Comparison of ENCODE assay signal across 8 cellular contexts in the genomic region with DNA sequence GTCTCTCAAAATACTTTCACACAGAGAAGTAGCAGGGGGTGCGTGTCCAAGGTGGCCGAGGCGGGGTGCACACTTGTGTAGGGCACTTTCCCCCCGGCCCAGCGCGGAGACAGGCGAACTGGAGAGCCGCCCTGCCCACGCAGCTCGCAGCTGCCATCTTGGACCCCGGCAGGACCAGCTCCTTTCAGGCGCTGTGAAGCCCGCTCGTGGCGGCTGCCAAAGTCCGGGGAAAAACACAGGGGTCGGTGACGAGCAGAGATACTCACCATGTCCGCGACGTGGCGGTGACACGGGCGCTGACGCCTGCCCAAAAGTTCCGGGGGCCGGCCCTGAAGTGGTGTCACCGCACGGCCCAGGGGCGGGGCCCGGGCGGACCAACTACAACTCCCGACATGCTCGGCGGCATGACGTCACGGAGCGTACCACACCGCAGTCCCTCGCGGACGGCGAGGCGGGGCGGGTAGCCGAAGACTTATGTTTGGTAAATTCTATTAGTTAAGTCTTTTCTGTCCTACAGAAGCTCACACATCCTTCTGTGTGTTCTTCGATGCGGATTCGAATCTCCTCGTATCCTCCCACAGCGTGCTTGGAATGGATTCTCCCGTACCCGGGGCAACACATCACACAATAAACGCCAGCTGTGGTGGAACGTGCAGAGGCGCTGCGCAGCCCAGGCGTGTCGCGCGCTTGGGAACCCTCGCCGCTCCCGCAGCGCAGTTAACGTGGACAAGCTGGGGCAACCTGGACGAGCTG. TPM values are rescaled to one million over a fixed set of nuclear protein-coding genes. Genes with fewer than 3 reads are reported as not detected.
DNase-seq lines count a peak whose midpoint lies in the region; ATAC-seq and TF ChIP-seq lines count a peak whose summit lies in the region.

A gene with protein sequence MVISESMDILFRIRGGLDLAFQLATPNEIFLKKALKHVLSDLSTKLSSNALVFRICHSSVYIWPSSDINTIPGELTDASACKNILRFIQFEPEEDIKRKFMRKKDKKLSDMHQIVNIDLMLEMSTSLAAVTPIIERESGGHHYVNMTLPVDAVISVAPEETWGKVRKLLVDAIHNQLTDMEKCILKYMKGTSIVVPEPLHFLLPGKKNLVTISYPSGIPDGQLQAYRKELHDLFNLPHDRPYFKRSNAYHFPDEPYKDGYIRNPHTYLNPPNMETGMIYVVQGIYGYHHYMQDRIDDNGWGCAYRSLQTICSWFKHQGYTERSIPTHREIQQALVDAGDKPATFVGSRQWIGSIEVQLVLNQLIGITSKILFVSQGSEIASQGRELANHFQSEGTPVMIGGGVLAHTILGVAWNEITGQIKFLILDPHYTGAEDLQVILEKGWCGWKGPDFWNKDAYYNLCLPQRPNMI (minus strand): TSS at position 365 of the 753 bp plus-strand sequence. CDS start 96 bp downstream, at position 269.

- TF ChIP-seq CTCF in choroid plexus epithelial cell (conservative IDR thresholded peaks at IDR 0.05; ENCODE audit: low read depth, low read length) = no peak
- no peak for TF ChIP-seq CTCF in kidney epithelial cell (IDR thresholded peaks at IDR 0.05; ENCODE audit: insufficient read depth, low read length, poor library complexity, severe bottlenecking)

- ATAC-seq in HG03378 (IDR thresholded peaks at IDR 0.05; ENCODE audit: unreplicated experiment) = peak; percentile 95
- peak; percentile 91 for ATAC-seq in activated CD4-positive, alpha-beta T cell treated with anti-CD3 and anti-CD28 coated beads for 36 hours

- peak within 1 kb of the TSS; percentile 94 for H3K4me3 ChIP-seq in choroid plexus epithelial cell (ENCODE audit: low read depth, low read length)
- peak within 1 kb of the TSS; percentile 78 for H3K4me3 ChIP-seq in kidney epithelial cell (ENCODE audit: low read depth, low read length)

- H3K4me1 Mint-ChIP-seq in activated CD4-positive, alpha-beta T cell treated with anti-CD3 and anti-CD28 coated beads for 36 hours = peaks cover 30% of the 10 kb centered on the region

- CTCF ChIA-PET in activated CD4-positive, alpha-beta T cell treated with anti-CD3 and anti-CD28 coated beads for 36 hours (lab: Charles Lee) = interaction anchor here (0.6 to 2.1 kb wide), 8 partner anchors 10 to 965 kb away, joined by 3 to 8 read pairs (median 4); a partner anchor contains a TSS

- H3K9me3 Mint-ChIP-seq in activated CD4-positive, alpha-beta T cell treated with anti-CD3 and anti-CD28 coated beads for 36 hours (ENCODE audit: low read depth) = no peaks in the 10 kb centered on the region

- H3K27me3 Mint-ChIP-seq in activated CD4-positive, alpha-beta T cell treated with anti-CD3 and anti-CD28 coated beads for 36 hours = peaks cover 2% of the 10 kb centered on the region

- DNase-seq in Ammon's horn (ENCODE audit: low spot score) (peak; percentile 93), NCI-H510A (lab: John Stamatoyannopoulos, UW) (peak; percentile 62), choroid plexus epithelial cell (ENCODE audit: low read depth) (peak; percentile 89), kidney epithelial cell (ENCODE audit: low read depth) (peak; percentile 39)
- peak; percentile 93 for DNase-seq in activated CD4-positive, alpha-beta T cell treated with anti-CD3 and anti-CD28 coated beads for 36 hours
- DNase-seq in stimulated activated CD4-positive, alpha-beta T cell treated with anti-CD3 and anti-CD28 coated beads, Interleukin-15, amount 100 ng/mL, for 24 hours = peak; percentile 87

- POLR2A ChIA-PET in activated CD4-positive, alpha-beta T cell treated with anti-CD3 and anti-CD28 coated beads for 36 hours (lab: Charles Lee) = interaction anchor here (0.6 to 2.0 kb wide), 2 partner anchors 29 to 80 kb away, joined by 5 to 11 read pairs; a partner anchor contains a TSS

- peak; percentile 83 for TF ChIP-seq POLR2A in GM19099 (IDR thresholded peaks at IDR 0.05; ENCODE audit: extremely low read depth, insufficient read length, low read depth)

- H3K4me3 Mint-ChIP-seq in activated CD4-positive, alpha-beta T cell treated with anti-CD3 and anti-CD28 coated beads for 36 hours = peak within 1 kb of the TSS; percentile 83

- intact Hi-C loops in activated CD4-positive, alpha-beta T cell treated with anti-CD3 and anti-CD28 coated beads for 36 hours (cut with DNase I, micrococcal nuclease) = loop anchor here (1.0 to 2.0 kb wide), 9 partner anchors 29 to 1921 kb away; a partner anchor contains a TSS

- peak within 1 kb of the TSS; percentile 90 for H3K27ac Mint-ChIP-seq in activated CD4-positive, alpha-beta T cell treated with anti-CD3 and anti-CD28 coated beads for 36 hours

- H3K36me3 Mint-ChIP-seq in activated CD4-positive, alpha-beta T cell treated with anti-CD3 and anti-CD28 coated beads for 36 hours (ENCODE audit: low read depth) = peaks cover 15% of the 10 kb centered on the region

- H3K27me3 ChIP-seq in kidney epithelial cell (ENCODE audit: control insufficient read depth, insufficient read depth, low read length) = no peaks in the 10 kb centered on the region

- no peaks in the 10 kb centered on the region for H3K36me3 ChIP-seq in kidney epithelial cell (ENCODE audit: control insufficient read depth, insufficient read depth, low read length)

RNA-seq across cellular contexts. Expression of the gene that starts here (rescaled TPM):
- total RNA-seq in activated CD4-positive, alpha-beta T cell treated with anti-CD3 and anti-CD28 coated beads for 36 hours = 10 to 100 TPM; 27.3 to 40.3 TPM
- total RNA-seq in kidney epithelial cell = 30.3 and 37.9 TPM in 2 replicates

Comparison
In these comparisons a context has a peak if more than half of its experiments do, and no peak if none do; other contexts are left out.
1. Peak in every context shown above with its lines: DNase-seq, ATAC-seq and H3K4me3 ChIP-seq.
2. DNase-seq: peak in every context shown above with its lines; median percentile 93 in Ammon's horn; 93 in activated CD4-positive, alpha-beta T cell treated with anti-CD3 and anti-CD28 coated beads for 36 hours; 89 in choroid plexus epithelial cell; 87 in stimulated activated CD4-positive, alpha-beta T cell treated with anti-CD3 and anti-CD28 coated beads, Interleukin-15, amount 100 ng/mL, for 24 hours; 62 in NCI-H510A; 39 in kidney epithelial cell.